Comparison of ENCODE assay signal across 1 cellular context in genomic region chr17:37710344-37710886, GRCh38.
TF ChIP-seq lines count a peak whose summit lies in the region.

No MANE protein-coding gene starts in this region.

TF ChIP-seq in HepG2, 621 proteins besides CTCF, POLR2A, EP300 and RAD21 (continued from another document and continues in another):
- no peak for TF ChIP-seq ZNF142 (CRISPR knock-in tag; IDR thresholded peaks at IDR 0.05)
- no peak for TF ChIP-seq CBX2 (IDR thresholded peaks at IDR 0.05; ENCODE audit: low read depth, low read length)
- TF ChIP-seq CBX2 (CRISPR knock-in tag; IDR thresholded peaks at IDR 0.05; ENCODE audit: low read depth): no peak
- no peak for TF ChIP-seq ZIK1 (CRISPR knock-in tag; IDR thresholded peaks at IDR 0.05; ENCODE audit: borderline replicate concordance, low read depth)
- TF ChIP-seq DBP (CRISPR knock-in tag; IDR thresholded peaks at IDR 0.05; ENCODE audit: not compliant biosample characterization): no peak
- no peak for TF ChIP-seq DMAP1 (CRISPR knock-in tag; IDR thresholded peaks at IDR 0.05)
- no peak for TF ChIP-seq RARG (CRISPR knock-in tag; IDR thresholded peaks at IDR 0.05; ENCODE audit: low read depth)
- TF ChIP-seq E2F1 (CRISPR knock-in tag; IDR thresholded peaks at IDR 0.05): no peak
- peak; percentile 44; the same call in 1 of the 2 replicates for TF ChIP-seq HNF1A (IDR thresholded peaks at IDR 0.05; ENCODE audit: low read depth)
- peak; percentile 63; the same call in 1 of the 2 replicates for TF ChIP-seq HNF1A (CRISPR knock-in tag; IDR thresholded peaks at IDR 0.05; ENCODE audit: borderline replicate concordance)
- 0 out of 2 replicates have a peak, but pooled peaks have one; percentile 4 for TF ChIP-seq TCF7 (IDR thresholded peaks at IDR 0.05; ENCODE audit: low read depth)
- no peak for TF ChIP-seq NKX3-1 (CRISPR knock-in tag; IDR thresholded peaks at IDR 0.05)
- no peak for TF ChIP-seq ZNF484 (CRISPR knock-in tag; IDR thresholded peaks at IDR 0.05; ENCODE audit: borderline replicate concordance, low read depth)
- TF ChIP-seq HHEX (CRISPR knock-in tag; IDR thresholded peaks at IDR 0.05): 0 out of 2 replicates have a peak, but pooled peaks have one; percentile 19
- TF ChIP-seq ZNF24 (IDR thresholded peaks at IDR 0.05): no peak
- TF ChIP-seq EHMT2 (IDR thresholded peaks at IDR 0.05; ENCODE audit: borderline replicate concordance, low read depth, low read length): no peak
- TF ChIP-seq ZNF761 (CRISPR knock-in tag; conservative IDR thresholded peaks at IDR 0.05): no peak
- TF ChIP-seq EZH2 (conservative IDR thresholded peaks at IDR 0.05; ENCODE audit: low read depth, low read length): no peak
- TF ChIP-seq KMT2B (CRISPR knock-in tag; IDR thresholded peaks at IDR 0.05): 0 out of 2 replicates have a peak, but pooled peaks have one; percentile 25
- TF ChIP-seq KMT2A (CRISPR knock-in tag; IDR thresholded peaks at IDR 0.05): no peak
- peak; percentile 100 for TF ChIP-seq ZEB1 (IDR thresholded peaks at IDR 0.05; ENCODE audit: insufficient replicate concordance, low read depth)
- peak; percentile 70; the same call in 1 of the 2 replicates for TF ChIP-seq ZNF205 (CRISPR knock-in tag; IDR thresholded peaks at IDR 0.05)
- no peak for TF ChIP-seq TMF1 (CRISPR knock-in tag; IDR thresholded peaks at IDR 0.05; ENCODE audit: low read depth)
- TF ChIP-seq HES4 (CRISPR knock-in tag; IDR thresholded peaks at IDR 0.05; ENCODE audit: borderline replicate concordance): no peak
- TF ChIP-seq SNAI1 (CRISPR knock-in tag; IDR thresholded peaks at IDR 0.05; ENCODE audit: borderline replicate concordance): no peak
- TF ChIP-seq MAF1 (CRISPR knock-in tag; IDR thresholded peaks at IDR 0.05; ENCODE audit: borderline replicate concordance): no peak
- TF ChIP-seq NR2C2 (CRISPR knock-in tag; IDR thresholded peaks at IDR 0.05; ENCODE audit: borderline replicate concordance): no peak
- no peak; the same call in 1 of the 2 replicates for TF ChIP-seq CREB1 (IDR thresholded peaks at IDR 0.05)
- TF ChIP-seq CREB1 (CRISPR knock-in tag; IDR thresholded peaks at IDR 0.05): peak; percentile 58
- no peak for TF ChIP-seq ARNT2 (CRISPR knock-in tag; IDR thresholded peaks at IDR 0.05; ENCODE audit: low read depth)
- no peak for TF ChIP-seq HIVEP1 (CRISPR knock-in tag; IDR thresholded peaks at IDR 0.05)
- TF ChIP-seq ZNF577 (CRISPR knock-in tag; IDR thresholded peaks at IDR 0.05; ENCODE audit: borderline replicate concordance, low read depth): no peak
- TF ChIP-seq ZNF563 (CRISPR knock-in tag; IDR thresholded peaks at IDR 0.05): no peak
- TF ChIP-seq ZNF18 (CRISPR knock-in tag; IDR thresholded peaks at IDR 0.05; ENCODE audit: insufficient replicate concordance): no peak
- TF ChIP-seq, protein P1, sequence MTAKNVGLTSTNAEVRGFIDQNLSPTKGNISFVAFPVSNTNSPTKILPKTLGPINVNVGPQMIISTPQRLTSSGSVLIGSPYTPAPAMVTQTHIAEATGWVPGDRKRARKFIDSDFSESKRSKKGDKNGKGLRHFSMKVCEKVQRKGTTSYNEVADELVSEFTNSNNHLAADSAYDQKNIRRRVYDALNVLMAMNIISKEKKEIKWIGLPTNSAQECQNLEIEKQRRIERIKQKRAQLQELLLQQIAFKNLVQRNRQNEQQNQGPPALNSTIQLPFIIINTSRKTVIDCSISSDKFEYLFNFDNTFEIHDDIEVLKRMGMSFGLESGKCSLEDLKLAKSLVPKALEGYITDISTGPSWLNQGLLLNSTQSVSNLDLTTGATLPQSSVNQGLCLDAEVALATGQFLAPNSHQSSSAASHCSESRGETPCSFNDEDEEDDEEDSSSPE (CRISPR knock-in tag; IDR thresholded peaks at IDR 0.05): no peak
- TF ChIP-seq SP4 (CRISPR knock-in tag; IDR thresholded peaks at IDR 0.05): 0 out of 2 replicates have a peak, but pooled peaks have one; percentile 24
- peak; percentile 50 for TF ChIP-seq DRAP1 (CRISPR knock-in tag; IDR thresholded peaks at IDR 0.05)
- TF ChIP-seq ZKSCAN1 (IDR thresholded peaks at IDR 0.05; ENCODE audit: low read length): no peak
- TF ChIP-seq CEBPG (CRISPR knock-in tag; IDR thresholded peaks at IDR 0.05): no peak; the same call in 1 of the 2 replicates
- TF ChIP-seq GLI4 (CRISPR knock-in tag; IDR thresholded peaks at IDR 0.05; ENCODE audit: borderline replicate concordance): no peak
- no peak for TF ChIP-seq ZNF780A (CRISPR knock-in tag; IDR thresholded peaks at IDR 0.05)
- TF ChIP-seq, protein P2, sequence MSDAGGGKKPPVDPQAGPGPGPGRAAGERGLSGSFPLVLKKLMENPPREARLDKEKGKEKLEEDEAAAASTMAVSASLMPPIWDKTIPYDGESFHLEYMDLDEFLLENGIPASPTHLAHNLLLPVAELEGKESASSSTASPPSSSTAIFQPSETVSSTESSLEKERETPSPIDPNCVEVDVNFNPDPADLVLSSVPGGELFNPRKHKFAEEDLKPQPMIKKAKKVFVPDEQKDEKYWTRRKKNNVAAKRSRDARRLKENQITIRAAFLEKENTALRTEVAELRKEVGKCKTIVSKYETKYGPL (CRISPR knock-in tag; IDR thresholded peaks at IDR 0.05): no peak
- TF ChIP-seq GATAD1 (CRISPR knock-in tag; IDR thresholded peaks at IDR 0.05): no peak
- TF ChIP-seq ZNF564 (CRISPR knock-in tag; IDR thresholded peaks at IDR 0.05): no peak
- TF ChIP-seq GFI1 (CRISPR knock-in tag; IDR thresholded peaks at IDR 0.05; ENCODE audit: borderline replicate concordance): peak; percentile 78
- peak; percentile 18; the same call in 1 of the 2 replicates for TF ChIP-seq POGZ (CRISPR knock-in tag; IDR thresholded peaks at IDR 0.05)
- TF ChIP-seq PAX8 (CRISPR knock-in tag; IDR thresholded peaks at IDR 0.05; ENCODE audit: borderline replicate concordance): no peak
- TF ChIP-seq, protein P3, sequence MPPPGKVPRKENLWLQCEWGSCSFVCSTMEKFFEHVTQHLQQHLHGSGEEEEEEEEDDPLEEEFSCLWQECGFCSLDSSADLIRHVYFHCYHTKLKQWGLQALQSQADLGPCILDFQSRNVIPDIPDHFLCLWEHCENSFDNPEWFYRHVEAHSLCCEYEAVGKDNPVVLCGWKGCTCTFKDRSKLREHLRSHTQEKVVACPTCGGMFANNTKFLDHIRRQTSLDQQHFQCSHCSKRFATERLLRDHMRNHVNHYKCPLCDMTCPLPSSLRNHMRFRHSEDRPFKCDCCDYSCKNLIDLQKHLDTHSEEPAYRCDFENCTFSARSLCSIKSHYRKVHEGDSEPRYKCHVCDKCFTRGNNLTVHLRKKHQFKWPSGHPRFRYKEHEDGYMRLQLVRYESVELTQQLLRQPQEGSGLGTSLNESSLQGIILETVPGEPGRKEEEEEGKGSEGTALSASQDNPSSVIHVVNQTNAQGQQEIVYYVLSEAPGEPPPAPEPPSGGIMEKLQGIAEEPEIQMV (CRISPR knock-in tag; IDR thresholded peaks at IDR 0.05; ENCODE audit: low read depth): no peak
- TF ChIP-seq ZNF746 (CRISPR knock-in tag; IDR thresholded peaks at IDR 0.05): no peak
